14 cellular contexts compared by ENCODE assay signal in genomic region chr14:64194404-64194803, GRCh38.
DNase-seq lines count a peak whose midpoint lies in the region; ATAC-seq and TF ChIP-seq lines count a peak whose summit lies in the region.
"Had no signal": no experiment of that assay in that cellular context is flagged by ENCODE, and none has a peak within 500 bp of the region (broad histone marks: within the 10 kb centered on the region; RNA-seq: fewer than 3 reads in every experiment).

No MANE protein-coding gene starts in this region.

- peak overlapping the region; percentile 70 for H3K27ac Mint-ChIP-seq in activated naive CD4-positive, alpha-beta T cell treated with anti-CD3 and anti-CD28 coated beads, Interleukin-2, amount 10 ng/mL, durations not matched to agents 7 days and 5 days
- peak overlapping the region; percentile 52 to 86 for H3K27ac Mint-ChIP-seq in effector memory CD8-positive, alpha-beta T cell
- no peak overlapping the region for H3K27ac Mint-ChIP-seq in activated T-helper 1 cell treated with anti-CD3 and anti-CD28 coated beads, Interleukin-12 subunit alpha, Interleukin-12 subunit beta, Interleukin-2, Interleukin-4 antibody, amounts not matched to agents 30 ng/mL and 10 ng/mL and 1 ng/mL, durations not matched to agents 14 hours and 24 hours and 36 hours
- H3K27ac Mint-ChIP-seq: neural progenitor cell had no signal

- intact Hi-C loops in spleen (cut with DNase I; ENCODE audit: low total_unique reads): no loop called here
- intact Hi-C loops in activated T-helper 1 cell treated with anti-CD3 and anti-CD28 coated beads, Interleukin-12 subunit alpha, Interleukin-12 subunit beta, Interleukin-2, Interleukin-4 antibody, amounts not matched to agents 30 ng/mL and 10 ng/mL and 1 ng/mL, durations not matched to agents 14 hours and 24 hours and 36 hours (cut with micrococcal nuclease): no loop called here

- no peaks in the 10 kb centered on the region for H3K9me3 Mint-ChIP-seq in activated naive CD4-positive, alpha-beta T cell treated with anti-CD3 and anti-CD28 coated beads, Interleukin-2, amount 10 ng/mL, durations not matched to agents 7 days and 5 days
- H3K9me3 Mint-ChIP-seq in effector memory CD8-positive, alpha-beta T cell: no peaks in the 10 kb centered on the region
- H3K9me3 Mint-ChIP-seq in activated T-helper 1 cell treated with anti-CD3 and anti-CD28 coated beads, Interleukin-12 subunit alpha, Interleukin-12 subunit beta, Interleukin-2, Interleukin-4 antibody, amounts not matched to agents 30 ng/mL and 10 ng/mL and 1 ng/mL, durations not matched to agents 14 hours and 24 hours and 36 hours: no peaks in the 10 kb centered on the region
- H3K9me3 Mint-ChIP-seq: neural progenitor cell had no signal

- H3K27me3 Mint-ChIP-seq in activated naive CD4-positive, alpha-beta T cell treated with anti-CD3 and anti-CD28 coated beads, Interleukin-2, amount 10 ng/mL, durations not matched to agents 7 days and 5 days: no peaks in the 10 kb centered on the region
- H3K27me3 Mint-ChIP-seq in effector memory CD8-positive, alpha-beta T cell: no peaks in the 10 kb centered on the region
- H3K27me3 Mint-ChIP-seq in activated T-helper 1 cell treated with anti-CD3 and anti-CD28 coated beads, Interleukin-12 subunit alpha, Interleukin-12 subunit beta, Interleukin-2, Interleukin-4 antibody, amounts not matched to agents 30 ng/mL and 10 ng/mL and 1 ng/mL, durations not matched to agents 14 hours and 24 hours and 36 hours (ENCODE audit: insufficient read depth): no peaks in the 10 kb centered on the region

- peaks cover 74% of the 10 kb centered on the region for H3K36me3 Mint-ChIP-seq in activated naive CD4-positive, alpha-beta T cell treated with anti-CD3 and anti-CD28 coated beads, Interleukin-2, amount 10 ng/mL, durations not matched to agents 7 days and 5 days
- H3K36me3 Mint-ChIP-seq in effector memory CD8-positive, alpha-beta T cell (ENCODE audit: insufficient read depth): peaks cover 46% of the 10 kb centered on the region
- H3K36me3 Mint-ChIP-seq in activated T-helper 1 cell treated with anti-CD3 and anti-CD28 coated beads, Interleukin-12 subunit alpha, Interleukin-12 subunit beta, Interleukin-2, Interleukin-4 antibody, amounts not matched to agents 30 ng/mL and 10 ng/mL and 1 ng/mL, durations not matched to agents 14 hours and 24 hours and 36 hours (ENCODE audit: low read depth): peaks cover 38% of the 10 kb centered on the region

- H3K27ac ChIP-seq in spleen: peak overlapping the region; percentile 61 to 87 (median 76)
- H3K27ac ChIP-seq: neural progenitor cell had no signal

- CTCF ChIA-PET in activated naive CD4-positive, alpha-beta T cell treated with anti-CD3 and anti-CD28 coated beads, Interleukin-2, amount 10 ng/mL, durations not matched to agents 7 days and 5 days (lab: Charles Lee): no interaction called here

- peaks cover 25 to 58% (median 43%) of the 10 kb centered on the region in 6 donors for H3K4me1 ChIP-seq in spleen

- peaks cover 0 to 27% (median 8%) of the 10 kb centered on the region in 6 donors for H3K36me3 ChIP-seq in spleen
- H3K36me3 ChIP-seq: neural progenitor cell had no signal

- no peak for TF ChIP-seq CTCF in spleen (IDR thresholded peaks at IDR 0.05 in 8 of 11, conservative IDR thresholded peaks at IDR 0.05 in 3 of 11)

- WGBS in spleen, 5 donors: 61 to 84% (median 67%) methylated on average over 3 of the region's 3 CpGs

- peaks cover 35% of the 10 kb centered on the region for H3K4me1 Mint-ChIP-seq in activated naive CD4-positive, alpha-beta T cell treated with anti-CD3 and anti-CD28 coated beads, Interleukin-2, amount 10 ng/mL, durations not matched to agents 7 days and 5 days
- peaks cover 23 to 45% of the 10 kb centered on the region in 2 donors for H3K4me1 Mint-ChIP-seq in effector memory CD8-positive, alpha-beta T cell (ENCODE audit: low read depth in 2 of 2)
- H3K4me1 Mint-ChIP-seq in activated T-helper 1 cell treated with anti-CD3 and anti-CD28 coated beads, Interleukin-12 subunit alpha, Interleukin-12 subunit beta, Interleukin-2, Interleukin-4 antibody, amounts not matched to agents 30 ng/mL and 10 ng/mL and 1 ng/mL, durations not matched to agents 14 hours and 24 hours and 36 hours (ENCODE audit: low read depth): peaks cover 44% of the 10 kb centered on the region

- DNase-seq in activated naive CD4-positive, alpha-beta T cell treated with anti-CD3 and anti-CD28 coated beads, Interleukin-2, amount 10 ng/mL, durations not matched to agents 7 days and 5 days: no peak
- DNase-seq in activated naive CD4-positive, alpha-beta T cell treated with anti-CD3 and anti-CD28 coated beads, Interleukin-2, amount 50 U/mL, for 16 hours: no peak
- DNase-seq in NCI-H226: peak; percentile 30
- DNase-seq in effector memory CD8-positive, alpha-beta T cell: no peak
- DNase-seq in spleen: no peak
- DNase-seq in NCI-H69 (lab: John Stamatoyannopoulos, UW): no peak
- DNase-seq in activated T-helper 1 cell treated with anti-CD3 and anti-CD28 coated beads, Interleukin-12 subunit alpha, Interleukin-12 subunit beta, Interleukin-2, Interleukin-4 antibody, amounts not matched to agents 30 ng/mL and 10 ng/mL and 1 ng/mL, durations not matched to agents 14 hours and 24 hours and 36 hours (ENCODE audit: low spot score): no peak
- DNase-seq: activated CD4-positive, alpha-beta T cell treated with anti-CD3 and anti-CD28 coated beads for 1 hour; KG1; NCI-H146; NCI-H446; stimulated activated CD4-positive, alpha-beta T cell treated with anti-CD3 and anti-CD28 coated beads, Interleukin-4, amount 100 ng/mL, for 4 hours had no signal

- H3K9me3 ChIP-seq in spleen: no peaks in the 10 kb centered on the region

- H3K27me3 ChIP-seq in spleen (replicated peaks in 1 of 7): no peaks in the 10 kb centered on the region
- H3K27me3 ChIP-seq: neural progenitor cell had no signal

- H3K4me3 Mint-ChIP-seq in activated naive CD4-positive, alpha-beta T cell treated with anti-CD3 and anti-CD28 coated beads, Interleukin-2, amount 10 ng/mL, durations not matched to agents 7 days and 5 days: no peak overlapping the region
- no peak overlapping the region for H3K4me3 Mint-ChIP-seq in effector memory CD8-positive, alpha-beta T cell
- no peak overlapping the region for H3K4me3 Mint-ChIP-seq in activated T-helper 1 cell treated with anti-CD3 and anti-CD28 coated beads, Interleukin-12 subunit alpha, Interleukin-12 subunit beta, Interleukin-2, Interleukin-4 antibody, amounts not matched to agents 30 ng/mL and 10 ng/mL and 1 ng/mL, durations not matched to agents 14 hours and 24 hours and 36 hours
- H3K4me3 Mint-ChIP-seq: neural progenitor cell had no signal

- TF ChIP-seq POLR2A in spleen (IDR thresholded peaks at IDR 0.05): no peak

- no peak overlapping the region for H3K4me3 ChIP-seq in spleen
- H3K4me3 ChIP-seq: neural progenitor cell had no signal

- ATAC-seq in effector memory CD8-positive, alpha-beta T cell (replicated peaks): no peak
- no peak for ATAC-seq in HG02588 (IDR thresholded peaks at IDR 0.05; ENCODE audit: unreplicated experiment)
